ENCODE assay signal across 15 cellular contexts in the genomic region with DNA sequence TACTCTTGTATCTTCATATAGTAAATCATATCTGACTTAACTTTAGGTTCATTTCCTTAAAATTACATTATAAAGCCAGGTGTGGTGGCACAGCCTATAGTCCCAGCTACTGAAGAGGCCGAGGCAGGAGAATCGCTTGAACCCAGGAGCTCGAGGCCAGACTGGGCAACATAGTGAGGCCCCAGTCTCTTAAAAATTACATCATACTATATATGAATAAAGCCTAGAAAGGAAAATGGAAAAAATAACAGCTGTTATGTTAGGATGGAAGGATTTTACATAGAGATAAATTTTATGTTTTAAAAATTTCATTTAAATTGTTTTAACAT. TPM values are rescaled to one million over a fixed set of nuclear protein-coding genes. Genes with fewer than 3 reads are reported as not detected.
DNase-seq lines count a peak whose midpoint lies in the region; ATAC-seq and TF ChIP-seq lines count a peak whose summit lies in the region.
"Had no signal": no experiment of that assay in that cellular context is flagged by ENCODE, and none has a peak within 500 bp of the region (broad histone marks: within the 10 kb centered on the region; RNA-seq: fewer than 3 reads in every experiment).

No MANE protein-coding gene starts in this region.

- H3K9me2 ChIP-seq in hepatocyte (replicated peaks; ENCODE audit: insufficient read depth) = no peaks in the 10 kb centered on the region

- intact Hi-C loops in upper lobe of right lung (cut with DNase I) = no loop called here

- H3K27me3 ChIP-seq in CD4-positive, CD25-positive, alpha-beta regulatory T cell (ENCODE audit: control insufficient read depth, insufficient read depth, low read length) = no peaks in the 10 kb centered on the region
- H3K27me3 ChIP-seq in hepatocyte = no peaks in the 10 kb centered on the region
- no peaks in the 10 kb centered on the region for H3K27me3 ChIP-seq in upper lobe of right lung
- H3K27me3 ChIP-seq: BLaER1 treated with 17β-estradiol and CSF1 and Interleukin-3, amounts not matched to agents 10 nM and 100 nM had no signal

- no peak overlapping the region for H3K4me2 ChIP-seq in hepatocyte
- H3K4me2 ChIP-seq: BLaER1 treated with 17β-estradiol and CSF1 and Interleukin-3, amounts not matched to agents 10 nM and 100 nM had no signal

- no peak overlapping the region for H3K27ac Mint-ChIP-seq in activated CD8-positive, alpha-beta memory T cell treated with anti-CD3 and anti-CD28 coated beads, Interleukin-2, amount 10 ng/mL, durations not matched to agents 7 days and 5 days
- H3K27ac Mint-ChIP-seq in CD4-positive, CD25-positive, alpha-beta regulatory T cell = no peak overlapping the region
- H3K27ac Mint-ChIP-seq in T-helper 17 cell = peak overlapping the region; percentile 83
- no peak overlapping the region for H3K27ac Mint-ChIP-seq in neural crest cell (ENCODE audit: unreplicated experiment)

- TF ChIP-seq CTCF in neural crest cell (conservative IDR thresholded peaks at IDR 0.05) (no peak), hepatocyte (IDR thresholded peaks at IDR 0.05; ENCODE audit: poor library complexity) (no peak), upper lobe of right lung (IDR thresholded peaks at IDR 0.05) (no peak)

- no peak overlapping the region for H3K4me3 ChIP-seq in CD4-positive, CD25-positive, alpha-beta regulatory T cell (ENCODE audit: low read depth, low read length)
- H3K4me3 ChIP-seq in hepatocyte (no peak overlapping the region), upper lobe of right lung (no peak overlapping the region)
- H3K4me3 ChIP-seq: BLaER1 treated with 17β-estradiol and CSF1 and Interleukin-3, amounts not matched to agents 10 nM and 100 nM had no signal

- peaks cover 22% of the 10 kb centered on the region for H3K4me1 ChIP-seq in CD4-positive, CD25-positive, alpha-beta regulatory T cell (ENCODE audit: control insufficient read depth, insufficient read depth, low read length, poor library complexity, severe bottlenecking)
- H3K4me1 ChIP-seq in hepatocyte (ENCODE audit: insufficient read depth) = peaks cover 6% of the 10 kb centered on the region
- H3K4me1 ChIP-seq in upper lobe of right lung = peaks cover 36% of the 10 kb centered on the region

- H3K27me3 Mint-ChIP-seq in activated CD8-positive, alpha-beta memory T cell treated with anti-CD3 and anti-CD28 coated beads, Interleukin-2, amount 10 ng/mL, durations not matched to agents 7 days and 5 days = no peaks in the 10 kb centered on the region
- H3K27me3 Mint-ChIP-seq in CD4-positive, CD25-positive, alpha-beta regulatory T cell = peaks cover 4% of the 10 kb centered on the region
- H3K27me3 Mint-ChIP-seq in T-helper 17 cell (no peaks in the 10 kb centered on the region), neural crest cell (ENCODE audit: low read depth) (no peaks in the 10 kb centered on the region)
- H3K27me3 Mint-ChIP-seq: CD4-positive, alpha-beta memory T cell had no signal

- H3K4me1 Mint-ChIP-seq in activated CD8-positive, alpha-beta memory T cell treated with anti-CD3 and anti-CD28 coated beads, Interleukin-2, amount 10 ng/mL, durations not matched to agents 7 days and 5 days = peaks cover 41% of the 10 kb centered on the region
- peaks cover 35 to 69% (median 51%) of the 10 kb centered on the region in 4 donors for H3K4me1 Mint-ChIP-seq in CD4-positive, CD25-positive, alpha-beta regulatory T cell
- H3K4me1 Mint-ChIP-seq in T-helper 17 cell (peaks cover 37% of the 10 kb centered on the region), neural crest cell (peaks cover 32% of the 10 kb centered on the region)

- H3K27ac ChIP-seq in CD4-positive, CD25-positive, alpha-beta regulatory T cell (ENCODE audit: insufficient read depth, low read length, poor library complexity, severe bottlenecking) = no peak overlapping the region
- H3K27ac ChIP-seq in hepatocyte (no peak overlapping the region), upper lobe of right lung (no peak overlapping the region)
- H3K27ac ChIP-seq: BLaER1 treated with 17β-estradiol and CSF1 and Interleukin-3, amounts not matched to agents 10 nM and 100 nM had no signal

- no peaks in the 10 kb centered on the region for H3K9me3 ChIP-seq in CD4-positive, CD25-positive, alpha-beta regulatory T cell (ENCODE audit: control insufficient read depth in 2 of 2, low read length in 2 of 2)
- no peaks in the 10 kb centered on the region for H3K9me3 ChIP-seq in T-helper 17 cell (ENCODE audit: control insufficient read depth, low read length, poor library complexity, severe bottlenecking)
- H3K9me3 ChIP-seq in hepatocyte (ENCODE audit: low read depth) = no peaks in the 10 kb centered on the region
- no peaks in the 10 kb centered on the region for H3K9me3 ChIP-seq in upper lobe of right lung

- no peak overlapping the region for H2AFZ ChIP-seq in hepatocyte

- peaks cover 55% of the 10 kb centered on the region for H4K20me1 ChIP-seq in hepatocyte (ENCODE audit: insufficient read depth, poor library complexity, severe bottlenecking)

- WGBS in hepatocyte (ENCODE audit: low lambda C conversion rate, missing lambda C conversion rate) = 97% methylated on average over 3 of the region's 3 CpGs

- H3K79me2 ChIP-seq in hepatocyte = peaks cover 88% of the 10 kb centered on the region

- CTCF ChIA-PET in activated CD8-positive, alpha-beta memory T cell treated with anti-CD3 and anti-CD28 coated beads, Interleukin-2, amount 10 ng/mL, durations not matched to agents 7 days and 5 days (lab: Charles Lee) = no interaction called here

- peaks cover 26% of the 10 kb centered on the region for H3K36me3 ChIP-seq in CD4-positive, CD25-positive, alpha-beta regulatory T cell (ENCODE audit: control insufficient read depth, insufficient read depth, low read length)
- H3K36me3 ChIP-seq in hepatocyte (replicated peaks; ENCODE audit: insufficient read depth, low read depth) (no peaks in the 10 kb centered on the region), upper lobe of right lung (peaks cover 31% of the 10 kb centered on the region)

- no peaks in the 10 kb centered on the region for H3K9me3 Mint-ChIP-seq in activated CD8-positive, alpha-beta memory T cell treated with anti-CD3 and anti-CD28 coated beads, Interleukin-2, amount 10 ng/mL, durations not matched to agents 7 days and 5 days (ENCODE audit: low read depth)
- peaks cover 0 to 2% (median 0%) of the 10 kb centered on the region in 7 donors for H3K9me3 Mint-ChIP-seq in CD4-positive, CD25-positive, alpha-beta regulatory T cell
- no peaks in the 10 kb centered on the region for H3K9me3 Mint-ChIP-seq in neural crest cell

- ATAC-seq in activated CD8-positive, alpha-beta memory T cell treated with anti-CD3 and anti-CD28 coated beads, Interleukin-2, amount 10 ng/mL, durations not matched to agents 7 days and 5 days = no peak
- ATAC-seq in CD4-positive, CD25-positive, alpha-beta regulatory T cell (ENCODE audit: low read depth in 2 of 2) = no peak
- no peak for ATAC-seq in T-helper 17 cell
- ATAC-seq in upper lobe of right lung = no peak

- H3K36me3 Mint-ChIP-seq in activated CD8-positive, alpha-beta memory T cell treated with anti-CD3 and anti-CD28 coated beads, Interleukin-2, amount 10 ng/mL, durations not matched to agents 7 days and 5 days = peaks cover 46% of the 10 kb centered on the region
- peaks cover 39% of the 10 kb centered on the region for H3K36me3 Mint-ChIP-seq in CD4-positive, CD25-positive, alpha-beta regulatory T cell
- H3K36me3 Mint-ChIP-seq in T-helper 17 cell (ENCODE audit: low read depth) (peaks cover 4% of the 10 kb centered on the region), neural crest cell (ENCODE audit: low read depth) (peaks cover 25% of the 10 kb centered on the region)

- no peak overlapping the region for H3K4me3 Mint-ChIP-seq in activated CD8-positive, alpha-beta memory T cell treated with anti-CD3 and anti-CD28 coated beads, Interleukin-2, amount 10 ng/mL, durations not matched to agents 7 days and 5 days
- peak overlapping the region in 3 of 4 donors; percentile 57 to 82 (median 62) for H3K4me3 Mint-ChIP-seq in CD4-positive, CD25-positive, alpha-beta regulatory T cell
- H3K4me3 Mint-ChIP-seq in T-helper 17 cell (no peak overlapping the region), neural crest cell (peak overlapping the region; percentile 47)
- H3K4me3 Mint-ChIP-seq: H9 had no signal

- DNase-seq in activated CD8-positive, alpha-beta memory T cell treated with anti-CD3 and anti-CD28 coated beads, Interleukin-2, amount 10 ng/mL, durations not matched to agents 7 days and 5 days = peak; percentile 7
- no peak for DNase-seq in activated CD8-positive, alpha-beta memory T cell treated with anti-CD3 and anti-CD28 coated beads, Interleukin-2, amount 50 U/mL, for 48 hours
- DNase-seq in CD4-positive, CD25-positive, alpha-beta regulatory T cell = no peak
- no peak for DNase-seq in T-helper 17 cell
- DNase-seq in neural crest cell (ENCODE audit: low read depth, low spot score) = no peak
- DNase-seq in hepatocyte (ENCODE audit: low spot score) = no peak
- DNase-seq in upper lobe of right lung = no peak
- DNase-seq: 8988T; ACHN; CD4-positive, alpha-beta memory T cell; DMS79; EL; GOT3; H9 had no signal

RNA-seq across cellular contexts. Expression of a gene that starts 4.2 kb away (rescaled TPM):
- 100 to 1,000 TPM in 1 of 2 experiments, 10 to 100 TPM in 1; 91.0 to 105 TPM for total RNA-seq in activated CD8-positive, alpha-beta memory T cell treated with anti-CD3 and anti-CD28 coated beads, Interleukin-2, amount 10 ng/mL, durations not matched to agents 7 days and 5 days
- total RNA-seq in CD4-positive, CD25-positive, alpha-beta regulatory T cell = 172 TPM
- 10 to 100 TPM; 25.3 to 29.3 (median 27.0) TPM for polyA plus RNA-seq in CD4-positive, CD25-positive, alpha-beta regulatory T cell
- 100 to 1,000 TPM; 170 to 181 TPM for total RNA-seq in T-helper 17 cell
- total RNA-seq in neural crest cell = 152 and 166 TPM in 2 replicates
- total RNA-seq in hepatocyte = 147 and 159 TPM in 2 replicates
- 45.2 and 48.6 TPM in 2 replicates for polyA plus RNA-seq in hepatocyte
- total RNA-seq in upper lobe of right lung = 161 TPM

Comparison
In these comparisons a context has a peak if more than half of its experiments do, and no peak if none do; other contexts are left out.
1. H3K4me3 Mint-ChIP-seq: peak in CD4-positive, CD25-positive, alpha-beta regulatory T cell (3 of 4) and neural crest cell (single experiment); none in activated CD8-positive, alpha-beta memory T cell treated with anti-CD3 and anti-CD28 coated beads, Interleukin-2, amount 10 ng/mL, durations not matched to agents 7 days and 5 days (single experiment) and T-helper 17 cell (single experiment).